ENCODE assay signal across 27 cellular contexts in the genomic region with DNA sequence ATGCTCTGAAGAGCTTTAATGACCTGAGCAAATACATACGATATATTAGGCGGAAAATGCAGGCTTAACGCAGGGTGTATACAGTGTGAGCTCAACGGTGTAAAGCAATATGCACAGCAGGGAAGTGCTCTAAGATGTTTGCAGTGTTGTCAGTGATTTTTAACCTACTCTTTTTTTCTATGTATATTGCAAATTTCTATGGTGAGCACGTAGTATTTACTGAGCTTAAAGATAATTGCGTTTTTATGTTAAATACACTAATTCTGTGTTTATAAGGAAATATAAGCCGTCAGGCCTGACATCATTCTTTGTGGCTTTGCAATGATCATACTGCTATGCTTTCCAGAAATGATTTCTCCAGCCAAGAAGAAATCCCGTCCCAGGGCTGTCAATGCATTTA. TPM values are rescaled to one million over a fixed set of nuclear protein-coding genes. Genes with fewer than 3 reads are reported as not detected.
DNase-seq lines count a peak whose midpoint lies in the region; ATAC-seq, FAIRE-seq and TF ChIP-seq lines count a peak whose summit lies in the region.
"Had no signal": no experiment of that assay in that cellular context is flagged by ENCODE, and none has a peak within 500 bp of the region (broad histone marks: within the 10 kb centered on the region; RNA-seq: fewer than 3 reads in every experiment).

No MANE protein-coding gene starts in this region.

- H3K4me1 ChIP-seq in keratinocyte (ENCODE audit: control insufficient read depth, extremely low read depth, insufficient read depth, low read length): peaks cover 20% of the 10 kb centered on the region
- H3K4me1 ChIP-seq: A549; BLaER1 treated with 17β-estradiol and CSF1 and Interleukin-3, amounts not matched to agents 10 nM and 100 nM; SJCRH30 had no signal

- ATAC-seq in activated CD8-positive, alpha-beta memory T cell treated with anti-CD3 and anti-CD28 coated beads, Interleukin-2, amount 10 ng/mL, durations not matched to agents 7 days and 5 days: no peak
- ATAC-seq: A549, K562, PC-3, Right ventricle myocardium inferior, SK-N-SH treated with all-trans-retinoic acid at 6 μM for 48 hours had no signal

- H3K9me3 ChIP-seq in keratinocyte (ENCODE audit: control insufficient read depth, low read depth, low read length): no peaks in the 10 kb centered on the region
- H3K9me3 ChIP-seq: A549; BLaER1 treated with 17β-estradiol and CSF1 and Interleukin-3, amounts not matched to agents 10 nM and 100 nM; SJCRH30 had no signal

- H3K4me2 ChIP-seq in keratinocyte (ENCODE audit: control insufficient read depth, extremely low read depth, insufficient read depth, low read depth, low read length): peak overlapping the region; percentile 72
- H3K4me2 ChIP-seq: A549; BLaER1 treated with 17β-estradiol and CSF1 and Interleukin-3, amounts not matched to agents 10 nM and 100 nM had no signal

- H3K27ac Mint-ChIP-seq in activated CD8-positive, alpha-beta memory T cell treated with anti-CD3 and anti-CD28 coated beads, Interleukin-2, amount 10 ng/mL, durations not matched to agents 7 days and 5 days: no peak overlapping the region
- H3K27ac Mint-ChIP-seq: CD4-positive, alpha-beta T cell had no signal

- peak overlapping the region; percentile 79 for H3K27ac ChIP-seq in keratinocyte (ENCODE audit: control insufficient read depth, insufficient read depth, low read length)
- H3K27ac ChIP-seq: A549; BLaER1 treated with 17β-estradiol and CSF1 and Interleukin-3, amounts not matched to agents 10 nM and 100 nM; SJCRH30 had no signal

- H3K36me3 ChIP-seq in keratinocyte (ENCODE audit: control insufficient read depth in 2 of 2, extremely low read depth in 1 of 2, insufficient read depth in 2 of 2, low read length in 2 of 2): no peaks in the 10 kb centered on the region
- H3K36me3 ChIP-seq: BLaER1 treated with 17β-estradiol and CSF1 and Interleukin-3, amounts not matched to agents 10 nM and 100 nM; SJCRH30 had no signal

- no peaks in the 10 kb centered on the region for H3K27me3 ChIP-seq in keratinocyte (ENCODE audit: control insufficient read depth, extremely low read depth, insufficient read depth, low read length)
- H3K27me3 ChIP-seq: BLaER1 treated with 17β-estradiol and CSF1 and Interleukin-3, amounts not matched to agents 10 nM and 100 nM; SJCRH30 had no signal

- H4K20me1 ChIP-seq in keratinocyte (ENCODE audit: control insufficient read depth, extremely low read depth, insufficient read depth, low read length): no peaks in the 10 kb centered on the region
- H4K20me1 ChIP-seq: BLaER1 treated with 17β-estradiol and CSF1 and Interleukin-3, amounts not matched to agents 10 nM and 100 nM had no signal

- H3K79me2 ChIP-seq in keratinocyte (ENCODE audit: control insufficient read depth, insufficient read depth, low read length): no peaks in the 10 kb centered on the region

- no peak for TF ChIP-seq CTCF in keratinocyte (optimal IDR thresholded peaks at IDR 0.05 in 1 of 3, IDR thresholded peaks at IDR 0.05 in 1 of 3, conservative IDR thresholded peaks at IDR 0.05 in 1 of 3; ENCODE audit: extremely low read depth in 1 of 3, insufficient read depth in 2 of 3, low read length in 3 of 3)

- dilution Hi-C loops in keratinocyte (cut with MboI; ENCODE audit: extremely low pct_ligation_motif_present, low sequenced_read_pairs): no loop called here

- CTCF ChIA-PET in activated CD8-positive, alpha-beta memory T cell treated with anti-CD3 and anti-CD28 coated beads, Interleukin-2, amount 10 ng/mL, durations not matched to agents 7 days and 5 days (lab: Charles Lee): no interaction called here

- no peak for FAIRE-seq in keratinocyte (lab: Jason Lieb, UNC)
- FAIRE-seq: A549, D721Med, GM12891, H54, HTR-8/SVneo, K562 had no signal

- H3K36me3 Mint-ChIP-seq in activated CD8-positive, alpha-beta memory T cell treated with anti-CD3 and anti-CD28 coated beads, Interleukin-2, amount 10 ng/mL, durations not matched to agents 7 days and 5 days: no peaks in the 10 kb centered on the region

- H3K4me1 Mint-ChIP-seq in activated CD8-positive, alpha-beta memory T cell treated with anti-CD3 and anti-CD28 coated beads, Interleukin-2, amount 10 ng/mL, durations not matched to agents 7 days and 5 days: no peaks in the 10 kb centered on the region

- DNase-seq in DMS79 treated with DMSO at 0.1 percent for 48 hours (lab: John Stamatoyannopoulos, UW) (peak; percentile 16), NCI-H1417 (lab: John Stamatoyannopoulos, UW) (peak; percentile 54 to 82 (median 79)), NCI-H345 (lab: John Stamatoyannopoulos, UW) (peak; percentile 12), keratinocyte (ENCODE audit: low read depth, low spot score) (no peak), mesenteric fat pad (ENCODE audit: low spot score) (no peak), T-helper 1 cell (no peak)
- no peak for DNase-seq in activated CD8-positive, alpha-beta memory T cell treated with anti-CD3 and anti-CD28 coated beads, Interleukin-2, amount 10 ng/mL, durations not matched to agents 7 days and 5 days
- DNase-seq: AML-193; CD4-positive, alpha-beta T cell; GF-D8; Kasumi-1; MV-4-11; NCI-H2081 treated with DMSO at 0.1 percent for 48 hours; NCI-H748 treated with DMSO at 0.1 percent for 48 hours; NK-92 treated with Interleukin-12 subunit alpha and Interleukin-12 subunit beta, amount 100 ng/mL, for 24 hours; PC-3; SJCRH30; T-helper 2 cell had no signal

- H3K4me3 ChIP-seq in keratinocyte (ENCODE audit: control insufficient read depth in 2 of 3, extremely low read depth in 1 of 3, insufficient read depth in 2 of 3, low read depth in 1 of 3, low read length in 3 of 3): no peak overlapping the region
- H3K4me3 ChIP-seq: A549; BLaER1 treated with 17β-estradiol and CSF1 and Interleukin-3, amounts not matched to agents 10 nM and 100 nM; K562; SJCRH30 had no signal

- H2AFZ ChIP-seq in keratinocyte (ENCODE audit: control insufficient read depth, low read length): no peak overlapping the region

- no peaks in the 10 kb centered on the region for H3K9me3 Mint-ChIP-seq in activated CD8-positive, alpha-beta memory T cell treated with anti-CD3 and anti-CD28 coated beads, Interleukin-2, amount 10 ng/mL, durations not matched to agents 7 days and 5 days (ENCODE audit: low read depth)
- H3K9me3 Mint-ChIP-seq: CD4-positive, alpha-beta T cell had no signal

- peaks cover 12% of the 10 kb centered on the region for H3K27me3 Mint-ChIP-seq in activated CD8-positive, alpha-beta memory T cell treated with anti-CD3 and anti-CD28 coated beads, Interleukin-2, amount 10 ng/mL, durations not matched to agents 7 days and 5 days
- H3K27me3 Mint-ChIP-seq: CD4-positive, alpha-beta T cell had no signal

- H3K4me3 Mint-ChIP-seq in activated CD8-positive, alpha-beta memory T cell treated with anti-CD3 and anti-CD28 coated beads, Interleukin-2, amount 10 ng/mL, durations not matched to agents 7 days and 5 days: no peak overlapping the region
- H3K4me3 Mint-ChIP-seq: CD4-positive, alpha-beta T cell had no signal

- H3K9ac ChIP-seq in keratinocyte (ENCODE audit: control insufficient read depth, extremely low read depth, insufficient read depth, low read length): no peak overlapping the region
- H3K9ac ChIP-seq: BLaER1 treated with 17β-estradiol and CSF1 and Interleukin-3, amounts not matched to agents 10 nM and 100 nM had no signal

- no peaks in the 10 kb centered on the region for H3K9me1 ChIP-seq in keratinocyte (ENCODE audit: control insufficient read depth, extremely low read depth, insufficient read depth, low read length)

RNA-seq across cellular contexts. Expression of a gene that starts 42.0 kb away (rescaled TPM):
- 0.04 to 0.52 TPM (median 0.22 TPM) in 3 replicates for polyA plus RNA-seq in keratinocyte
- 2.1 TPM for polyA plus RNA-seq in keratinocyte (2011; ENCODE audit: low read depth)
- polyA plus RNA-seq in keratinocyte (2011; cell fraction: cytosol; rRNA removed): 0.25 and 0.56 TPM in 2 replicates
- 0.07 and 0.15 TPM in 2 replicates for polyA plus RNA-seq in keratinocyte (2011; cell fraction: nucleus; rRNA removed)
- polyA plus RNA-seq in keratinocyte (2012; ENCODE audit: low replicate concordance): 0.14 TPM in 1 of 2 replicates, not detected in the other
- 0.03 to 1.1 TPM in 2 of 3 replicates, not detected in the other for polyA minus RNA-seq in keratinocyte
- not detected for polyA minus RNA-seq in keratinocyte (2011; cell fraction: cytosol; rRNA and poly(A)+ RNA removed)
- polyA minus RNA-seq in keratinocyte (2011; cell fraction: nucleus; rRNA and poly(A)+ RNA removed): 0.47 and 0.63 TPM in 2 replicates
- 1.7 TPM for total RNA-seq in mesenteric fat pad
- total RNA-seq in activated CD8-positive, alpha-beta memory T cell treated with anti-CD3 and anti-CD28 coated beads, Interleukin-2, amount 10 ng/mL, durations not matched to agents 7 days and 5 days: under 1 TPM; 0.20 to 0.66 TPM
- total RNA-seq: CD4-positive, alpha-beta T cell had no signal

Comparison
In these comparisons a context has a peak if more than half of its experiments do, and no peak if none do; other contexts are left out.
1. DNase-seq: peak in DMS79 treated with DMSO at 0.1 percent for 48 hours (single experiment), NCI-H1417 (3 of 3) and NCI-H345 (single experiment); none in keratinocyte (single experiment), mesenteric fat pad (single experiment), T-helper 1 cell (0 of 5) and activated CD8-positive, alpha-beta memory T cell treated with anti-CD3 and anti-CD28 coated beads, Interleukin-2, amount 10 ng/mL, durations not matched to agents 7 days and 5 days (single experiment).